ENCODE assay signal across 1 cellular context in the genomic region with DNA sequence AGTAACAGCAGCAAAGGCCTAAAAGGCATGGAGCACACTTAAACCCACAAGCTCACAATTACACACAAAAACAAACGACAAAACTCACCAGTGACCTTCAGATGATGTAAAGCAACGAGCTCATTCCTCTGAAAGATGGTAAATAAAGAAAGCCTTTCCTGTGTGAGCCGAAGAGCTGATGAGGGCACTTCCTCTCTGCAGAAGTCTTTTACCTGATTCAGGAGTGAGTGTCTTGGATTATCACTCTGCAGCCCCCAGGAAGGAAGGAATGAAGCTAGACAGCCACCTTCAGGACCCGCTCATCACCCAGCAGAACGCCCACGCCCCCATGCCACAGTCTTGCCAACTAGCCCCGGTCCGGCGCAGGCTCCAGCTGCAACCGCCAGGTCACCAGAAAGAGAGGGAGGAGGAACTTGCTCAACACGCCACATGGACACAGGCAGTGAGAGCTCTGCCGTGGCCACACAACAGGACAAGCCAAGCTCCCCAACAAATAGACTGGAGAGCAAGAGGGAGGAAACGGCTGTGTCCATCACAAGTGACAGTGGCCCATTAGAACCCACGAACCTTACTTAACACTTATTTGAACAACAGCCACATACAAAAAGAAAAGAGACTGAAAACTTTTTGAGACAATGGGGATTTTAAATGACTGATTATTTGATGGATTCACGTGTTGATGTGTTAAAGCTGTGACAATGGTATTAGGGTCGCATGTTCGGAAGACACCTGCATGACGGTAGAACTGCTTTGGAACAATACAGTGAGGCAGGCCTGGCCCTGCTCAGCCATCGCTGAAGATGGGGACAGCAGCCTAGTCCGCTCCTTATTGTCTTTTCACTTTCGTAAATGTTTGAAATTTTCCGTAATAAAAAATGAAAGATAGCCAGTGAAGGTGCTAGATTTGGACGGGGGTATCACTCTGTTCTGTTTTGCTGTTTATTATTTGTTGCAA.
TF ChIP-seq lines count a peak whose summit lies in the region.

No MANE protein-coding gene starts in this region.

TF ChIP-seq in WTC11, 78 proteins besides CTCF, POLR2A, EP300 and RAD21 (continued from another document):
- TF ChIP-seq, protein P1, sequence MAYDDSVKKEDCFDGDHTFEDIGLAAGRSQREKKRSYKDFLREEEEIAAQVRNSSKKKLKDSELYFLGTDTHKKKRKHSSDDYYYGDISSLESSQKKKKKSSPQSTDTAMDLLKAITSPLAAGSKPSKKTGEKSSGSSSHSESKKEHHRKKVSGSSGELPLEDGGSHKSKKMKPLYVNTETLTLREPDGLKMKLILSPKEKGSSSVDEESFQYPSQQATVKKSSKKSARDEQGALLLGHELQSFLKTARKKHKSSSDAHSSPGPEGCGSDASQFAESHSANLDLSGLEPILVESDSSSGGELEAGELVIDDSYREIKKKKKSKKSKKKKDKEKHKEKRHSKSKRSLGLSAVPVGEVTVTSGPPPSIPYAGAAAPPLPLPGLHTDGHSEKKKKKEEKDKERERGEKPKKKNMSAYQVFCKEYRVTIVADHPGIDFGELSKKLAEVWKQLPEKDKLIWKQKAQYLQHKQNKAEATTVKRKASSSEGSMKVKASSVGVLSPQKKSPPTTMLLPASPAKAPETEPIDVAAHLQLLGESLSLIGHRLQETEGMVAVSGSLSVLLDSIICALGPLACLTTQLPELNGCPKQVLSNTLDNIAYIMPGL (CRISPR knock-in tag; IDR thresholded peaks at IDR 0.05) = no peak
- TF ChIP-seq ZNF138 (CRISPR knock-in tag; conservative IDR thresholded peaks at IDR 0.05) (no peak), ATF1 (CRISPR knock-in tag; IDR thresholded peaks at IDR 0.05) (no peak), FOXJ3 (CRISPR knock-in tag; IDR thresholded peaks at IDR 0.05; ENCODE audit: borderline replicate concordance) (no peak), FOXP1 (CRISPR knock-in tag; IDR thresholded peaks at IDR 0.05; ENCODE audit: borderline replicate concordance) (no peak)
- TF ChIP-seq, protein P2, sequence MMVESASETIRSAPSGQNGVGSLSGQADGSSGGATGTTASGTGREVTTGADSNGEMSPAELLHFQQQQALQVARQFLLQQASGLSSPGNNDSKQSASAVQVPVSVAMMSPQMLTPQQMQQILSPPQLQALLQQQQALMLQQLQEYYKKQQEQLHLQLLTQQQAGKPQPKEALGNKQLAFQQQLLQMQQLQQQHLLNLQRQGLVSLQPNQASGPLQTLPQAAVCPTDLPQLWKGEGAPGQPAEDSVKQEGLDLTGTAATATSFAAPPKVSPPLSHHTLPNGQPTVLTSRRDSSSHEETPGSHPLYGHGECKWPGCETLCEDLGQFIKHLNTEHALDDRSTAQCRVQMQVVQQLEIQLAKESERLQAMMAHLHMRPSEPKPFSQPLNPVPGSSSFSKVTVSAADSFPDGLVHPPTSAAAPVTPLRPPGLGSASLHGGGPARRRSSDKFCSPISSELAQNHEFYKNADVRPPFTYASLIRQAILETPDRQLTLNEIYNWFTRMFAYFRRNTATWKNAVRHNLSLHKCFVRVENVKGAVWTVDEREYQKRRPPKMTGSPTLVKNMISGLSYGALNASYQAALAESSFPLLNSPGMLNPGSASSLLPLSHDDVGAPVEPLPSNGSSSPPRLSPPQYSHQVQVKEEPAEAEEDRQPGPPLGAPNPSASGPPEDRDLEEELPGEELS (CRISPR knock-in tag; IDR thresholded peaks at IDR 0.05) = no peak
- TF ChIP-seq, protein P3, sequence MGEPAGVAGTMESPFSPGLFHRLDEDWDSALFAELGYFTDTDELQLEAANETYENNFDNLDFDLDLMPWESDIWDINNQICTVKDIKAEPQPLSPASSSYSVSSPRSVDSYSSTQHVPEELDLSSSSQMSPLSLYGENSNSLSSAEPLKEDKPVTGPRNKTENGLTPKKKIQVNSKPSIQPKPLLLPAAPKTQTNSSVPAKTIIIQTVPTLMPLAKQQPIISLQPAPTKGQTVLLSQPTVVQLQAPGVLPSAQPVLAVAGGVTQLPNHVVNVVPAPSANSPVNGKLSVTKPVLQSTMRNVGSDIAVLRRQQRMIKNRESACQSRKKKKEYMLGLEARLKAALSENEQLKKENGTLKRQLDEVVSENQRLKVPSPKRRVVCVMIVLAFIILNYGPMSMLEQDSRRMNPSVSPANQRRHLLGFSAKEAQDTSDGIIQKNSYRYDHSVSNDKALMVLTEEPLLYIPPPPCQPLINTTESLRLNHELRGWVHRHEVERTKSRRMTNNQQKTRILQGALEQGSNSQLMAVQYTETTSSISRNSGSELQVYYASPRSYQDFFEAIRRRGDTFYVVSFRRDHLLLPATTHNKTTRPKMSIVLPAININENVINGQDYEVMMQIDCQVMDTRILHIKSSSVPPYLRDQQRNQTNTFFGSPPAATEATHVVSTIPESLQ (CRISPR knock-in tag; IDR thresholded peaks at IDR 0.05) = no peak
TF ChIP-seq in WTC11: peak in this region for 0.
